ENCODE assay signal across 8 cellular contexts in genomic region chr6:16316741-16317251, GRCh38.
DNase-seq lines count a peak whose midpoint lies in the region; ATAC-seq and TF ChIP-seq lines count a peak whose summit lies in the region.

No MANE protein-coding gene starts in this region.

- no peaks in the 10 kb centered on the region for H3K27me3 Mint-ChIP-seq in T-cell

- CTCF ChIA-PET in T-cell (lab: Charles Lee) = interaction anchor here (0.6 to 2.4 kb wide), 11 partner anchors 15 to 712 kb away, joined by 3 to 17 read pairs (median 4); partner anchors contain the start of gene GMPR (in 1 of the 2)

- peak; percentile 8 for DNase-seq in NCI-H2107 treated with DMSO at 0.1 percent for 48 hours (lab: John Stamatoyannopoulos, UW; ENCODE audit: unreplicated experiment)
- no peak for DNase-seq in NCI-H2107 (lab: John Stamatoyannopoulos, UW)
- DNase-seq in Jurkat, Clone E6-1 (ENCODE audit: low read depth, low spot score) = peak; percentile 48
- peak in 17 of 34 experiments; percentile 2 to 49 (median 24) for DNase-seq in T-cell
- DNase-seq in erythroblast (lab: John Stamatoyannopoulos, UW) = peak; percentile 65 to 74
- no peak for DNase-seq in retinal pigment epithelial cell (ENCODE audit: low read depth)
- DNase-seq in activated effector memory CD4-positive, alpha-beta T cell treated with Interleukin-2 at 50 U/mL for 16 hours = no peak

- peak; percentile 79 for TF ChIP-seq CTCF in retinal pigment epithelial cell (conservative IDR thresholded peaks at IDR 0.05; ENCODE audit: low read depth, low read length)

- POLR2A ChIA-PET in T-cell (lab: Charles Lee) = no interaction called here

- ATAC-seq in T-cell (replicated peaks in 1 of 4) (no peak), GM18520 (IDR thresholded peaks at IDR 0.05; ENCODE audit: unreplicated experiment) (no peak)

- H3K4me3 Mint-ChIP-seq in T-cell = no peak overlapping the region

- no peak for TF ChIP-seq POLR2A in erythroblast (IDR thresholded peaks at IDR 0.05; ENCODE audit: low read length)

- H3K9me3 Mint-ChIP-seq in T-cell = no peaks in the 10 kb centered on the region

- H3K36me3 Mint-ChIP-seq in T-cell = peaks cover 4% of the 10 kb centered on the region

- peaks cover 49 to 55% (median 50%) of the 10 kb centered on the region in 3 donors for H3K4me1 Mint-ChIP-seq in T-cell

- H3K4me3 ChIP-seq in Jurkat, Clone E6-1 (ENCODE audit: low read length) = no peak overlapping the region
- H3K4me3 ChIP-seq in retinal pigment epithelial cell (ENCODE audit: low read length) = no peak overlapping the region

- peak overlapping the region; percentile 23 to 34 for H3K27ac Mint-ChIP-seq in T-cell

Comparison
In these comparisons a context has a peak if more than half of its experiments do, and no peak if none do; other contexts are left out.
1. DNase-seq: peak in NCI-H2107 treated with DMSO at 0.1 percent for 48 hours (single experiment), Jurkat, Clone E6-1 (single experiment) and erythroblast (2 of 2); none in NCI-H2107 (single experiment), retinal pigment epithelial cell (single experiment) and activated effector memory CD4-positive, alpha-beta T cell treated with Interleukin-2 at 50 U/mL for 16 hours (single experiment).